In genomic region chr2:42236911-42237310, GRCh38 we compare ENCODE assay signal across 21 cellular contexts.
"Had no signal": no experiment of that assay in that cellular context is flagged by ENCODE, and none has a peak within 500 bp of the region (broad histone marks: within the 10 kb centered on the region; RNA-seq: fewer than 3 reads in every experiment).

No MANE protein-coding gene starts in this region.

- H3K4me1 ChIP-seq: tibial artery, uterus had no signal

- H3K27me3 ChIP-seq: esophagus squamous epithelium, gastroesophageal sphincter, hepatocyte, pancreas, tibial artery, upper lobe of left lung, uterus had no signal

- H3K4me3 Mint-ChIP-seq: nephron; stimulated activated naive CD8-positive, alpha-beta T cell treated with anti-CD3 and anti-CD28 coated beads, Interleukin-15, Interleukin-2, amounts not matched to agents 100 ng/mL and 50 ng/mL, for 24 hours had no signal

- H3K36me3 ChIP-seq: esophagus squamous epithelium, gastroesophageal sphincter, left ventricle myocardium inferior, lower lobe of right lung, pancreas, tibial artery, upper lobe of left lung, uterus had no signal

- H3K27me3 Mint-ChIP-seq: progenitor cell of endocrine pancreas; stimulated activated naive CD8-positive, alpha-beta T cell treated with anti-CD3 and anti-CD28 coated beads, Interleukin-15, Interleukin-2, amounts not matched to agents 100 ng/mL and 50 ng/mL, for 24 hours had no signal

- H3K9me3 ChIP-seq: esophagus squamous epithelium, gastroesophageal sphincter, left ventricle myocardium inferior, lower lobe of right lung, pancreas, tibial artery, upper lobe of left lung, uterus had no signal

- H3K9me3 Mint-ChIP-seq: nephron; stimulated activated naive CD8-positive, alpha-beta T cell treated with anti-CD3 and anti-CD28 coated beads, Interleukin-15, Interleukin-2, amounts not matched to agents 100 ng/mL and 50 ng/mL, for 24 hours had no signal

- DNase-seq: esophagus squamous epithelium; foreskin fibroblast; kidney; left cardiac atrium; left ventricle myocardium inferior; lower lobe of right lung; mesenchymal stem cell; midbrain; occipital lobe; pancreas; right cardiac atrium; stimulated activated CD4-positive, alpha-beta T cell treated with anti-CD3 and anti-CD28 coated beads, Interleukin-2, amount 100 ng/mL, for 48 hours; tibial artery; upper lobe of left lung; uterus had no signal

- H3K4me3 ChIP-seq: esophagus squamous epithelium, gastroesophageal sphincter, hepatocyte, left ventricle myocardium inferior, lower lobe of right lung, pancreas, smooth muscle cell, tibial artery, upper lobe of left lung, uterus had no signal

- ATAC-seq: gastroesophageal sphincter, left cardiac atrium, lower lobe of right lung, pancreas, right cardiac atrium had no signal

- H3K27ac Mint-ChIP-seq: progenitor cell of endocrine pancreas; stimulated activated naive CD8-positive, alpha-beta T cell treated with anti-CD3 and anti-CD28 coated beads, Interleukin-15, Interleukin-2, amounts not matched to agents 100 ng/mL and 50 ng/mL, for 24 hours had no signal

- H3K27ac ChIP-seq: esophagus squamous epithelium, gastroesophageal sphincter, hepatocyte, left ventricle myocardium inferior, lower lobe of right lung, pancreas, tibial artery, upper lobe of left lung, uterus had no signal
